ENCODE assay signal across 8 cellular contexts in the genomic region with DNA sequence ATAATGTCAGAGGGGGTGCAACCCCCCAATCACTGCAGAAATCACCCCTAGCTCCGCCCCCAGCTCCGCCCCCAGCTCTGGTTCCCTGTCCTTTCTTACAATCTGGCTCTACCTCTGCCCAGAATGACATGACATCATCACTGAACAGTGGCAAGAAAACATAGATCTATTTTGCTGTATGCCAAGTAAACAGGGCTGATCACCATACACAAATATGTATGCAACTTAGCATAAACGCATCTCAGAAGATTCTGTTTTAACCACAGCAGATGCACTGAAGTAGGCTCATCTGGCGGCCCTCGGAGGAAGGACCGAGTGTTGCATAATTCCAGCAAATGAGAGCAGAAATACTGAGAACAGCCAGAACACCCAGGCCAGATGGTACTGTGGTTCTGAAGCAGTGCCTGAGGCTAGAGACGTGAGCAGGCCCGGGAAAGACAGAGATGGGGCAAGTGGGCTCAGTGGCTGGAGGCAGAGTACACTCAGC.
DNase-seq lines count a peak whose midpoint lies in the region; ATAC-seq and TF ChIP-seq lines count a peak whose summit lies in the region.

No MANE protein-coding gene starts in this region.

- peak; percentile 60 for DNase-seq in activated CD8-positive, alpha-beta memory T cell treated with anti-CD3 and anti-CD28 coated beads for 24 hours
- no peak for DNase-seq in activated CD8-positive, alpha-beta memory T cell treated with anti-CD3 and anti-CD28 coated beads, Interleukin-2, amount 50 U/mL, for 48 hours
- DNase-seq in T follicular helper cell (ENCODE audit: low read depth) (peak; percentile 46), osteocyte (ENCODE audit: extremely low spot score, unreplicated experiment) (no peak), GM19240 (ENCODE audit: insufficient read length, low spot score) (no peak)
- peak; percentile 34 to 41 (median 38) for DNase-seq in effector memory CD8-positive, alpha-beta T cell

- H3K4me1 Mint-ChIP-seq in effector memory CD8-positive, alpha-beta T cell (ENCODE audit: low read depth in 2 of 2) = peaks cover 63 to 83% of the 10 kb centered on the region in 2 donors
- H3K4me1 Mint-ChIP-seq in osteocyte (ENCODE audit: unreplicated experiment) = peaks cover 14% of the 10 kb centered on the region

- H3K36me3 Mint-ChIP-seq in effector memory CD8-positive, alpha-beta T cell (ENCODE audit: insufficient read depth) = peaks cover 95% of the 10 kb centered on the region
- H3K36me3 Mint-ChIP-seq in osteocyte (ENCODE audit: unreplicated experiment) = peaks cover 16% of the 10 kb centered on the region

- H3K27ac Mint-ChIP-seq in effector memory CD8-positive, alpha-beta T cell = peak overlapping the region; percentile 90 to 94
- H3K27ac Mint-ChIP-seq in osteocyte (ENCODE audit: unreplicated experiment) = peak overlapping the region; percentile 35

- peak overlapping the region; percentile 70 to 76 for H3K4me3 Mint-ChIP-seq in effector memory CD8-positive, alpha-beta T cell
- no peak overlapping the region for H3K4me3 Mint-ChIP-seq in osteocyte (ENCODE audit: unreplicated experiment)

- H3K27me3 Mint-ChIP-seq in effector memory CD8-positive, alpha-beta T cell = no peaks in the 10 kb centered on the region
- no peaks in the 10 kb centered on the region for H3K27me3 Mint-ChIP-seq in osteocyte (ENCODE audit: unreplicated experiment)

- TF ChIP-seq CTCF in osteocyte (IDR thresholded peaks at IDR 0.05) = no peak

- H3K9me3 Mint-ChIP-seq in effector memory CD8-positive, alpha-beta T cell = no peaks in the 10 kb centered on the region
- H3K9me3 Mint-ChIP-seq in osteocyte (ENCODE audit: unreplicated experiment) = no peaks in the 10 kb centered on the region

- peak; percentile 55 for ATAC-seq in effector memory CD8-positive, alpha-beta T cell (replicated peaks)
- ATAC-seq in GM21515 (IDR thresholded peaks at IDR 0.05; ENCODE audit: unreplicated experiment) = no peak
- ATAC-seq in HG03139 (IDR thresholded peaks at IDR 0.05; ENCODE audit: unreplicated experiment) = no peak

Comparison
In these comparisons a context has a peak if more than half of its experiments do, and no peak if none do; other contexts are left out.
1. DNase-seq: peak in activated CD8-positive, alpha-beta memory T cell treated with anti-CD3 and anti-CD28 coated beads for 24 hours (single experiment), T follicular helper cell (single experiment) and effector memory CD8-positive, alpha-beta T cell (3 of 3); none in activated CD8-positive, alpha-beta memory T cell treated with anti-CD3 and anti-CD28 coated beads, Interleukin-2, amount 50 U/mL, for 48 hours (single experiment), osteocyte (single experiment) and GM19240 (single experiment).